ENCODE assay signal across 1 cellular context in the genomic region with DNA sequence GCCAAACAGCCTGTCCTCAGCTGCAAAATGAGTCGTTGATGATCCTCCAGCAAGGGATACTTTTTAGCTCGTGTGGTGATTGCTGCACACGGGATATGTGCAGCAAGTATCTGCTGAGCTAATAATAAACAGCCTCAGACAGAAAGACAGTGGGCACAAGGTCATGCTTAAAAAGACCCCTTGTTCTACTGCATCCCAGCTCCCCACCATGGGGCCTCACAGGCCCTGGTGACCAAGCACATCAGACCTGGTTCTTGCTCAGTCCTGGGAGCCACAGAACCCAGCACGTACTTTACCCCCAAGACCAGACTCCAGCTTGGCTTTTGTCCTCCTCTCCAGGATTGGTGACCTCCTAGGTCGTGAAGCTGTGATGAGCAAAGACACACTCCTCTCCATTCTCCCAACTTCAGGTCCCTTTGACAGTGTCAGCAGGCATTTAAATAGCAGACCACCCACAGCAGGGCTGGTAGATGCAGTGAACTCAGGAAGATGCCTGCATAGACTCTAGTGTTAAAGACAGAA.
A peak's percentile ranks its signal among the peaks of the same experiment; 100 is the strongest.
TF ChIP-seq lines count a peak whose summit lies in the region.

No MANE protein-coding gene starts in this region.

TF ChIP-seq in liver, 16 proteins besides CTCF, POLR2A, EP300 and RAD21 (continued from another document):
- TF ChIP-seq, protein P1, sequence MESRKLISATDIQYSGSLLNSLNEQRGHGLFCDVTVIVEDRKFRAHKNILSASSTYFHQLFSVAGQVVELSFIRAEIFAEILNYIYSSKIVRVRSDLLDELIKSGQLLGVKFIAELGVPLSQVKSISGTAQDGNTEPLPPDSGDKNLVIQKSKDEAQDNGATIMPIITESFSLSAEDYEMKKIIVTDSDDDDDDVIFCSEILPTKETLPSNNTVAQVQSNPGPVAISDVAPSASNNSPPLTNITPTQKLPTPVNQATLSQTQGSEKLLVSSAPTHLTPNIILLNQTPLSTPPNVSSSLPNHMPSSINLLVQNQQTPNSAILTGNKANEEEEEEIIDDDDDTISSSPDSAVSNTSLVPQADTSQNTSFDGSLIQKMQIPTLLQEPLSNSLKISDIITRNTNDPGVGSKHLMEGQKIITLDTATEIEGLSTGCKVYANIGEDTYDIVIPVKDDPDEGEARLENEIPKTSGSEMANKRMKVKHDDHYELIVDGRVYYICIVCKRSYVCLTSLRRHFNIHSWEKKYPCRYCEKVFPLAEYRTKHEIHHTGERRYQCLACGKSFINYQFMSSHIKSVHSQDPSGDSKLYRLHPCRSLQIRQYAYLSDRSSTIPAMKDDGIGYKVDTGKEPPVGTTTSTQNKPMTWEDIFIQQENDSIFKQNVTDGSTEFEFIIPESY (IDR thresholded peaks at IDR 0.05), result no peak
- peak; percentile 96 for TF ChIP-seq HNF4A (conservative IDR thresholded peaks at IDR 0.05)
- TF ChIP-seq, protein P2, sequence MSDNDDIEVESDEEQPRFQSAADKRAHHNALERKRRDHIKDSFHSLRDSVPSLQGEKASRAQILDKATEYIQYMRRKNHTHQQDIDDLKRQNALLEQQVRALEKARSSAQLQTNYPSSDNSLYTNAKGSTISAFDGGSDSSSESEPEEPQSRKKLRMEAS (IDR thresholded peaks at IDR 0.05), result no peak
- TF ChIP-seq, protein P3, sequence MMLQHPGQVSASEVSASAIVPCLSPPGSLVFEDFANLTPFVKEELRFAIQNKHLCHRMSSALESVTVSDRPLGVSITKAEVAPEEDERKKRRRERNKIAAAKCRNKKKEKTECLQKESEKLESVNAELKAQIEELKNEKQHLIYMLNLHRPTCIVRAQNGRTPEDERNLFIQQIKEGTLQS (IDR thresholded peaks at IDR 0.05), result no peak
- peak; percentile 81 for TF ChIP-seq HNF4G (IDR thresholded peaks at IDR 0.05)
- TF ChIP-seq NR2F2 (IDR thresholded peaks at IDR 0.05), result no peak
- TF ChIP-seq RXRA (IDR thresholded peaks at IDR 0.05), result peak; percentile 54 to 56
- no peak for TF ChIP-seq FOXA2 (IDR thresholded peaks at IDR 0.05)
- peak; percentile 51 for TF ChIP-seq SP1 (IDR thresholded peaks at IDR 0.05)
- peak; percentile 15 for TF ChIP-seq YY1 (IDR thresholded peaks at IDR 0.05)
- TF ChIP-seq, protein P4, sequence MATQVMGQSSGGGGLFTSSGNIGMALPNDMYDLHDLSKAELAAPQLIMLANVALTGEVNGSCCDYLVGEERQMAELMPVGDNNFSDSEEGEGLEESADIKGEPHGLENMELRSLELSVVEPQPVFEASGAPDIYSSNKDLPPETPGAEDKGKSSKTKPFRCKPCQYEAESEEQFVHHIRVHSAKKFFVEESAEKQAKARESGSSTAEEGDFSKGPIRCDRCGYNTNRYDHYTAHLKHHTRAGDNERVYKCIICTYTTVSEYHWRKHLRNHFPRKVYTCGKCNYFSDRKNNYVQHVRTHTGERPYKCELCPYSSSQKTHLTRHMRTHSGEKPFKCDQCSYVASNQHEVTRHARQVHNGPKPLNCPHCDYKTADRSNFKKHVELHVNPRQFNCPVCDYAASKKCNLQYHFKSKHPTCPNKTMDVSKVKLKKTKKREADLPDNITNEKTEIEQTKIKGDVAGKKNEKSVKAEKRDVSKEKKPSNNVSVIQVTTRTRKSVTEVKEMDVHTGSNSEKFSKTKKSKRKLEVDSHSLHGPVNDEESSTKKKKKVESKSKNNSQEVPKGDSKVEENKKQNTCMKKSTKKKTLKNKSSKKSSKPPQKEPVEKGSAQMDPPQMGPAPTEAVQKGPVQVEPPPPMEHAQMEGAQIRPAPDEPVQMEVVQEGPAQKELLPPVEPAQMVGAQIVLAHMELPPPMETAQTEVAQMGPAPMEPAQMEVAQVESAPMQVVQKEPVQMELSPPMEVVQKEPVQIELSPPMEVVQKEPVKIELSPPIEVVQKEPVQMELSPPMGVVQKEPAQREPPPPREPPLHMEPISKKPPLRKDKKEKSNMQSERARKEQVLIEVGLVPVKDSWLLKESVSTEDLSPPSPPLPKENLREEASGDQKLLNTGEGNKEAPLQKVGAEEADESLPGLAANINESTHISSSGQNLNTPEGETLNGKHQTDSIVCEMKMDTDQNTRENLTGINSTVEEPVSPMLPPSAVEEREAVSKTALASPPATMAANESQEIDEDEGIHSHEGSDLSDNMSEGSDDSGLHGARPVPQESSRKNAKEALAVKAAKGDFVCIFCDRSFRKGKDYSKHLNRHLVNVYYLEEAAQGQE (IDR thresholded peaks at IDR 0.05), result no peak
- no peak for TF ChIP-seq TAF1 (conservative IDR thresholded peaks at IDR 0.05)
- no peak for TF ChIP-seq JUND (IDR thresholded peaks at IDR 0.05)
- no peak for TF ChIP-seq FOXA1 (IDR thresholded peaks at IDR 0.05)
- no peak for TF ChIP-seq GABPA (IDR thresholded peaks at IDR 0.05 in 1 of 2, conservative IDR thresholded peaks at IDR 0.05 in 1 of 2)
